Comparison of ENCODE assay signal across 2 cellular contexts in the genomic region with DNA sequence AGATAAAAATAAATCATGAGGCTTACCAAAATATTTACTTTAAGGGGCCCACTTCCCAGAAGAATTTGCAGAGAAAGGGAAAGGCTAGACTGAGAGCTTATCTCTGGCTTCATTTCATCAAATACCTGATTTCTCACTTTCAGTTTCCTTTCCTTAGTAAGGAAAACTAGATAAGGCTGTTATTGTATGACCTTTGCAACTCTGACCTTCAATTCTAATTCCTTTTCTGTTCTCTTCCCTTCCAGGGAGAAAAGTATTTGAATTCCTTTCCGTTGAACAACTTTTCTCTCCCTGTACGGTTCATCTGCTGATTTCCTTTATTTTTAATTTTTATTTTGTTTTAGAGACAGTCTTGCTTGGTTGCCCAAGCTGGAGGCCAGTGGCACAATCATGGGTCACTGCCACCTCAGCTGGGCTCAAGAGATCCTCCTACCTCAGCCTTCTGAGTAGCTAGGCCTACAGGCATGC.
TF ChIP-seq lines count a peak whose summit lies in the region.

No MANE protein-coding gene starts in this region.

TF ChIP-seq in SK-N-SH, 30 proteins besides CTCF, POLR2A, EP300 and RAD21:
- no peak for TF ChIP-seq JUND (IDR thresholded peaks at IDR 0.05)
- TF ChIP-seq RFX5 (IDR thresholded peaks at IDR 0.05; ENCODE audit: low read length) = no peak
- TF ChIP-seq GATA2 (CRISPR knock-in tag; IDR thresholded peaks at IDR 0.05) = no peak
- TF ChIP-seq ELF1 (IDR thresholded peaks at IDR 0.05) = no peak
- no peak for TF ChIP-seq FOSL2 (IDR thresholded peaks at IDR 0.05; ENCODE audit: borderline replicate concordance, low read depth)
TF ChIP-seq in SK-N-SH: peak in this region for 0.

TF ChIP-seq in SK-N-SH treated with all-trans-retinoic acid at 6 μM for 48 hours, 23 proteins besides CTCF, POLR2A, EP300 and RAD21:
- no peak for TF ChIP-seq ZFP3 (CRISPR knock-in tag; IDR thresholded peaks at IDR 0.05)
- TF ChIP-seq TCF4 (CRISPR knock-in tag; IDR thresholded peaks at IDR 0.05; ENCODE audit: borderline replicate concordance) = no peak
- no peak for TF ChIP-seq ZNF8 (CRISPR knock-in tag; IDR thresholded peaks at IDR 0.05)
- no peak for TF ChIP-seq TOX (CRISPR knock-in tag; IDR thresholded peaks at IDR 0.05; ENCODE audit: borderline replicate concordance)
- TF ChIP-seq CSDC2 (CRISPR knock-in tag; IDR thresholded peaks at IDR 0.05) = no peak
- TF ChIP-seq, protein P1, sequence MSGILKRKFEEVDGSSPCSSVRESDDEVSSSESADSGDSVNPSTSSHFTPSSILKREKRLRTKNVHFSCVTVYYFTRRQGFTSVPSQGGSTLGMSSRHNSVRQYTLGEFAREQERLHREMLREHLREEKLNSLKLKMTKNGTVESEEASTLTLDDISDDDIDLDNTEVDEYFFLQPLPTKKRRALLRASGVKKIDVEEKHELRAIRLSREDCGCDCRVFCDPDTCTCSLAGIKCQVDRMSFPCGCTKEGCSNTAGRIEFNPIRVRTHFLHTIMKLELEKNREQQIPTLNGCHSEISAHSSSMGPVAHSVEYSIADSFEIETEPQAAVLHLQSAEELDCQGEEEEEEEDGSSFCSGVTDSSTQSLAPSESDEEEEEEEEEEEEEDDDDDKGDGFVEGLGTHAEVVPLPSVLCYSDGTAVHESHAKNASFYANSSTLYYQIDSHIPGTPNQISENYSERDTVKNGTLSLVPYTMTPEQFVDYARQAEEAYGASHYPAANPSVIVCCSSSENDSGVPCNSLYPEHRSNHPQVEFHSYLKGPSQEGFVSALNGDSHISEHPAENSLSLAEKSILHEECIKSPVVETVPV (CRISPR knock-in tag; IDR thresholded peaks at IDR 0.05) = no peak
- TF ChIP-seq, protein P2, sequence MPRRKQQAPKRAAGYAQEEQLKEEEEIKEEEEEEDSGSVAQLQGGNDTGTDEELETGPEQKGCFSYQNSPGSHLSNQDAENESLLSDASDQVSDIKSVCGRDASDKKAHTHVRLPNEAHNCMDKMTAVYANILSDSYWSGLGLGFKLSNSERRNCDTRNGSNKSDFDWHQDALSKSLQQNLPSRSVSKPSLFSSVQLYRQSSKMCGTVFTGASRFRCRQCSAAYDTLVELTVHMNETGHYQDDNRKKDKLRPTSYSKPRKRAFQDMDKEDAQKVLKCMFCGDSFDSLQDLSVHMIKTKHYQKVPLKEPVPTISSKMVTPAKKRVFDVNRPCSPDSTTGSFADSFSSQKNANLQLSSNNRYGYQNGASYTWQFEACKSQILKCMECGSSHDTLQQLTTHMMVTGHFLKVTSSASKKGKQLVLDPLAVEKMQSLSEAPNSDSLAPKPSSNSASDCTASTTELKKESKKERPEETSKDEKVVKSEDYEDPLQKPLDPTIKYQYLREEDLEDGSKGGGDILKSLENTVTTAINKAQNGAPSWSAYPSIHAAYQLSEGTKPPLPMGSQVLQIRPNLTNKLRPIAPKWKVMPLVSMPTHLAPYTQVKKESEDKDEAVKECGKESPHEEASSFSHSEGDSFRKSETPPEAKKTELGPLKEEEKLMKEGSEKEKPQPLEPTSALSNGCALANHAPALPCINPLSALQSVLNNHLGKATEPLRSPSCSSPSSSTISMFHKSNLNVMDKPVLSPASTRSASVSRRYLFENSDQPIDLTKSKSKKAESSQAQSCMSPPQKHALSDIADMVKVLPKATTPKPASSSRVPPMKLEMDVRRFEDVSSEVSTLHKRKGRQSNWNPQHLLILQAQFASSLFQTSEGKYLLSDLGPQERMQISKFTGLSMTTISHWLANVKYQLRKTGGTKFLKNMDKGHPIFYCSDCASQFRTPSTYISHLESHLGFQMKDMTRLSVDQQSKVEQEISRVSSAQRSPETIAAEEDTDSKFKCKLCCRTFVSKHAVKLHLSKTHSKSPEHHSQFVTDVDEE (CRISPR knock-in tag; IDR thresholded peaks at IDR 0.05) = no peak
- no peak for TF ChIP-seq SNAI2 (CRISPR knock-in tag; IDR thresholded peaks at IDR 0.05)
- TF ChIP-seq, protein P3, sequence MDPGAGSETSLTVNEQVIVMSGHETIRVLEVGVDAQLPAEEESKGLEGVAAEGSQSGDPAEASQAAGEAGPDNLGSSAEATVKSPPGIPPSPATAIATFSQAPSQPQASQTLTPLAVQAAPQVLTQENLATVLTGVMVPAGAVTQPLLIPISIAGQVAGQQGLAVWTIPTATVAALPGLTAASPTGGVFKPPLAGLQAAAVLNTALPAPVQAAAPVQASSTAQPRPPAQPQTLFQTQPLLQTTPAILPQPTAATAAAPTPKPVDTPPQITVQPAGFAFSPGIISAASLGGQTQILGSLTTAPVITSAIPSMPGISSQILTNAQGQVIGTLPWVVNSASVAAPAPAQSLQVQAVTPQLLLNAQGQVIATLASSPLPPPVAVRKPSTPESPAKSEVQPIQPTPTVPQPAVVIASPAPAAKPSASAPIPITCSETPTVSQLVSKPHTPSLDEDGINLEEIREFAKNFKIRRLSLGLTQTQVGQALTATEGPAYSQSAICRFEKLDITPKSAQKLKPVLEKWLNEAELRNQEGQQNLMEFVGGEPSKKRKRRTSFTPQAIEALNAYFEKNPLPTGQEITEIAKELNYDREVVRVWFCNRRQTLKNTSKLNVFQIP (CRISPR knock-in tag; IDR thresholded peaks at IDR 0.05; ENCODE audit: borderline replicate concordance, low read depth) = no peak
- TF ChIP-seq OSR1 (CRISPR knock-in tag; IDR thresholded peaks at IDR 0.05) = no peak
- TF ChIP-seq ZC3H10 (CRISPR knock-in tag; IDR thresholded peaks at IDR 0.05) = no peak
- TF ChIP-seq ISL1 (CRISPR knock-in tag; IDR thresholded peaks at IDR 0.05) = no peak
- TF ChIP-seq PPARA (CRISPR knock-in tag; IDR thresholded peaks at IDR 0.05; ENCODE audit: borderline replicate concordance) = no peak
- no peak for TF ChIP-seq ZNF70 (CRISPR knock-in tag; IDR thresholded peaks at IDR 0.05)
- no peak for TF ChIP-seq ZNF565 (CRISPR knock-in tag; conservative IDR thresholded peaks at IDR 0.05; ENCODE audit: low read depth)
- TF ChIP-seq, protein P4, sequence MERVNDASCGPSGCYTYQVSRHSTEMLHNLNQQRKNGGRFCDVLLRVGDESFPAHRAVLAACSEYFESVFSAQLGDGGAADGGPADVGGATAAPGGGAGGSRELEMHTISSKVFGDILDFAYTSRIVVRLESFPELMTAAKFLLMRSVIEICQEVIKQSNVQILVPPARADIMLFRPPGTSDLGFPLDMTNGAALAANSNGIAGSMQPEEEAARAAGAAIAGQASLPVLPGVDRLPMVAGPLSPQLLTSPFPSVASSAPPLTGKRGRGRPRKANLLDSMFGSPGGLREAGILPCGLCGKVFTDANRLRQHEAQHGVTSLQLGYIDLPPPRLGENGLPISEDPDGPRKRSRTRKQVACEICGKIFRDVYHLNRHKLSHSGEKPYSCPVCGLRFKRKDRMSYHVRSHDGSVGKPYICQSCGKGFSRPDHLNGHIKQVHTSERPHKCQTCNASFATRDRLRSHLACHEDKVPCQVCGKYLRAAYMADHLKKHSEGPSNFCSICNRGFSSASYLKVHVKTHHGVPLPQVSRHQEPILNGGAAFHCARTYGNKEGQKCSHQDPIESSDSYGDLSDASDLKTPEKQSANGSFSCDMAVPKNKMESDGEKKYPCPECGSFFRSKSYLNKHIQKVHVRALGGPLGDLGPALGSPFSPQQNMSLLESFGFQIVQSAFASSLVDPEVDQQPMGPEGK (CRISPR knock-in tag; IDR thresholded peaks at IDR 0.05; ENCODE audit: borderline replicate concordance) = no peak
- no peak for TF ChIP-seq ESRRG (CRISPR knock-in tag; IDR thresholded peaks at IDR 0.05)
- TF ChIP-seq, protein P5, sequence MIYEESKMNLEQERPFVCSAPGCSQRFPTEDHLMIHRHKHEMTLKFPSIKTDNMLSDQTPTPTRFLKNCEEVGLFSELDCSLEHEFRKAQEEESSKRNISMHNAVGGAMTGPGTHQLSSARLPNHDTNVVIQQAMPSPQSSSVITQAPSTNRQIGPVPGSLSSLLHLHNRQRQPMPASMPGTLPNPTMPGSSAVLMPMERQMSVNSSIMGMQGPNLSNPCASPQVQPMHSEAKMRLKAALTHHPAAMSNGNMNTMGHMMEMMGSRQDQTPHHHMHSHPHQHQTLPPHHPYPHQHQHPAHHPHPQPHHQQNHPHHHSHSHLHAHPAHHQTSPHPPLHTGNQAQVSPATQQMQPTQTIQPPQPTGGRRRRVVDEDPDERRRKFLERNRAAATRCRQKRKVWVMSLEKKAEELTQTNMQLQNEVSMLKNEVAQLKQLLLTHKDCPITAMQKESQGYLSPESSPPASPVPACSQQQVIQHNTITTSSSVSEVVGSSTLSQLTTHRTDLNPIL (CRISPR knock-in tag; IDR thresholded peaks at IDR 0.05; ENCODE audit: low read depth) = no peak
- no peak for TF ChIP-seq ARNTL (CRISPR knock-in tag; IDR thresholded peaks at IDR 0.05; ENCODE audit: borderline replicate concordance, low read depth)
